8 cellular contexts compared by ENCODE assay signal in the genomic region with DNA sequence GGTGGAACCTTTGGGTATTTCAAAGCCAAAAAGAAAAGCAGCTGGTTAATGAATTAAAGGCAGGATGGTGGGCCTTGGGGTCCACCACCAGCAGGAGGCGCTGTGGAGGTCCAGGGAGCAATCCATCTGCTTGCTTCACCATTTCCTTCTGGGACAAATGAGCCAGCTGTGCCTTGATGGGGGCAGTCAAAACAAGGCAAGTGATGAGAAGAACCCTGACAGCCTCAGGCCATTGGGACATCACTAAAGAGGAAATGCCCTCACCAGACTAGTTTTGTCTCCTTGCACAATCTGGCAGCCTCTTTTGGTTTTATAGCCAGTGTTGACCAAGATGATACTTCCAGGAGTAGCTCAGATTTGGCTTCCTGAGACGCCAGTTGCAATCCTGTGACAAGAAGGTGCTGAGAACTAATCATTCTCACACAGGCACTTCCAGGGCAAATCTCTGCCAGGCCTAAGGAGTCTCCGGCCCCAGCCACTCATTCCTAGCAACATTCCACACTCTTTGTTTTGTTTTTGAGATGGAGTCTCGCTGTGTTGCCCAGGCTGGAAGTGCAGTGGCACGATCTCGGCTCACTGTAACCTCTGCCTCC. TPM values are rescaled to one million over a fixed set of nuclear protein-coding genes. Genes with fewer than 3 reads are reported as not detected.
DNase-seq lines count a peak whose midpoint lies in the region; ATAC-seq and TF ChIP-seq lines count a peak whose summit lies in the region.

No MANE protein-coding gene starts in this region.

- no peaks in the 10 kb centered on the region for H3K9me3 Mint-ChIP-seq in Calu3 (ENCODE audit: low read depth, unreplicated experiment)

- H3K4me3 ChIP-seq in astrocyte of the spinal cord (ENCODE audit: low read depth, low read length) = no peak overlapping the region

- no peaks in the 10 kb centered on the region for H3K27me3 Mint-ChIP-seq in Calu3 (ENCODE audit: unreplicated experiment)

- peaks cover 5% of the 10 kb centered on the region for H3K36me3 Mint-ChIP-seq in Calu3 (ENCODE audit: insufficient read depth, unreplicated experiment)

- H3K4me3 Mint-ChIP-seq in Calu3 (ENCODE audit: low read depth, unreplicated experiment) = no peak overlapping the region

- DNase-seq in Calu3 (peak; percentile 76), HuH-7 (ENCODE audit: low spot score) (peak; percentile 66), T-helper 22 cell (ENCODE audit: low read depth) (peak; percentile 53), astrocyte of the spinal cord (ENCODE audit: low read depth, low spot score) (no peak), iPS-NIHi11 (ENCODE audit: low spot score) (peak; percentile 76), middle frontal gyrus (ENCODE audit: extremely low spot score, low spot score) (no peak)
- DNase-seq in stimulated activated CD4-positive, alpha-beta T cell treated with anti-CD3 and anti-CD28 coated beads, Interleukin-15, amount 100 ng/mL, for 1 hour (ENCODE audit: low read depth in 1 of 2, low spot score in 1 of 2) = peak; percentile 58 to 73

- H3K4me1 Mint-ChIP-seq in Calu3 (ENCODE audit: low read depth, unreplicated experiment) = no peaks in the 10 kb centered on the region

- BruUV-seq in Calu3 (replicated peaks; lab: Mats Ljungman, UMichigan) = no TSS peak

- intact Hi-C loops in Calu3 (cut with micrococcal nuclease; ENCODE audit: unreplicated experiment) = no loop called here

- H3K27ac Mint-ChIP-seq in Calu3 (ENCODE audit: unreplicated experiment) = no peak overlapping the region

- TF ChIP-seq CTCF in Calu3 (IDR thresholded peaks at IDR 0.05; ENCODE audit: unreplicated experiment) (peak; percentile 63), astrocyte of the spinal cord (IDR thresholded peaks at IDR 0.05; ENCODE audit: low read depth, low read length) (peak; percentile 79)

- CTCF ChIA-PET in Calu3 (lab: Charles Lee) = interaction anchor here (0.5 to 1.7 kb wide), 10 partner anchors 10 to 369 kb away, joined by 3 to 8 read pairs (median 4); no protein-coding TSS in a partner anchor

- ATAC-seq in HG02678 (IDR thresholded peaks at IDR 0.05; ENCODE audit: unreplicated experiment) = no peak

- in situ Hi-C loops in astrocyte of the spinal cord (cut with HindIII; ENCODE audit: low sequenced_read_pairs) = no loop called here

RNA-seq across cellular contexts. Expression of gene WEE1, which starts 38.2 kb away (rescaled TPM):
- 50.7 and 53.6 TPM in 2 replicates for total RNA-seq in Calu3 (2022)

Comparison
In these comparisons a context has a peak if more than half of its experiments do, and no peak if none do; other contexts are left out.
1. DNase-seq: peak in Calu3 (single experiment), HuH-7 (single experiment), T-helper 22 cell (single experiment), iPS-NIHi11 (single experiment) and stimulated activated CD4-positive, alpha-beta T cell treated with anti-CD3 and anti-CD28 coated beads, Interleukin-15, amount 100 ng/mL, for 1 hour (2 of 2); none in astrocyte of the spinal cord (single experiment) and middle frontal gyrus (single experiment).